In the genomic region with DNA sequence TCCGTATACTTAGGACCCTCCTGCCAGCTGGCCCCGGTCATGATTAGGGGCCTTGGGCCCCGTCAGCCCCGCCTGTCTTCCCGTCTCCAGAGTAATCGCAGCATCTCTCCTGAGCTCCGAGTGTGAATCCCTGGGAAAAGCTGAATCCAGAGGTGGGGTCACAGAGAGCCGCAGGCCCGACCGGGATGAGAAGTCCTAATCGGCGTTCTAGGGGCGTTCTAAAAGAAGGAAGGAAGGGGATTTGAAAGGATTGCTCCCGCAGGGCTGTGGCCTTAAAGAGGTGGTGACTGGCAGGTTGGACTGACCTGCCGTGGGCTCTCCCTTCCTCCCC, we compare ENCODE assay signal across 9 cellular contexts. TPM values are rescaled to one million over a fixed set of nuclear protein-coding genes. Genes with fewer than 3 reads are reported as not detected.
DNase-seq lines count a peak whose midpoint lies in the region; TF ChIP-seq lines count a peak whose summit lies in the region.
"Had no signal": no experiment of that assay in that cellular context is flagged by ENCODE, and none has a peak within 500 bp of the region (broad histone marks: within the 10 kb centered on the region; RNA-seq: fewer than 3 reads in every experiment).

No MANE protein-coding gene starts in this region.

- H3K27ac Mint-ChIP-seq in activated CD4-positive, alpha-beta memory T cell treated with anti-CD3 and anti-CD28 coated beads for 36 hours = peak overlapping the region; percentile 97

- H3K4me3 ChIP-seq in ACC112 (ENCODE audit: low read depth, low read length) (peak overlapping the region; percentile 89), HEK293 (ENCODE audit: low read depth, low read length) (peak overlapping the region; percentile 76), hepatocyte (peak overlapping the region; percentile 43), skin epidermis (peak overlapping the region; percentile 67 to 91 (median 77))

- peak overlapping the region; percentile 33 for H2AFZ ChIP-seq in ACC112 (ENCODE audit: low read length, unreplicated experiment)
- H2AFZ ChIP-seq in hepatocyte = peak overlapping the region; percentile 63

- H3K36me3 ChIP-seq in ACC112 (ENCODE audit: insufficient read depth, low read length) = peaks cover 6% of the 10 kb centered on the region
- peaks cover 3 to 11% of the 10 kb centered on the region in 2 experiments; a peak in 2 of 3 replicates for H3K36me3 ChIP-seq in HEK293 (ENCODE audit: control insufficient read depth in 2 of 2, insufficient read depth in 1 of 2, low read length in 2 of 2)
- H3K36me3 ChIP-seq in hepatocyte (replicated peaks; ENCODE audit: insufficient read depth, low read depth) = no peaks in the 10 kb centered on the region

- H3K36me3 Mint-ChIP-seq in activated CD4-positive, alpha-beta memory T cell treated with anti-CD3 and anti-CD28 coated beads for 36 hours = peaks cover 26% of the 10 kb centered on the region

- no peak for DNase-seq in activated CD4-positive, alpha-beta memory T cell treated with anti-CD3 and anti-CD28 coated beads for 36 hours
- DNase-seq in hepatocyte (ENCODE audit: low spot score) = no peak
- no peak for DNase-seq in erythroblast (lab: John Stamatoyannopoulos, UW)
- DNase-seq in mucosa of gallbladder (ENCODE audit: low spot score) = no peak
- no peak for DNase-seq in NOMO-1 treated with DMSO at 0.1 percent for 48 hours (lab: John Stamatoyannopoulos, UW; ENCODE audit: unreplicated experiment)

- H3K27me3 Mint-ChIP-seq in activated CD4-positive, alpha-beta memory T cell treated with anti-CD3 and anti-CD28 coated beads for 36 hours = peaks cover 2% of the 10 kb centered on the region

- POLR2A ChIA-PET in HEK293 (lab: Yijun Ruan, JAX) = interaction anchor here (0.6 to 2.6 kb wide), 18 partner anchors 11 to 322 kb away, joined by 3 to 29 read pairs (median 8); a partner anchor contains a TSS
- POLR2A ChIA-PET in activated CD4-positive, alpha-beta memory T cell treated with anti-CD3 and anti-CD28 coated beads for 36 hours (lab: Charles Lee) = interaction anchor here (1.3 to 1.9 kb wide), 5 partner anchors 12 to 1327 kb away, joined by 4 to 9 read pairs (median 7); a partner anchor contains a TSS

- TF ChIP-seq CTCF in HEK293 (tag by site-specific recombination; IDR thresholded peaks at IDR 0.05) (no peak), hepatocyte (IDR thresholded peaks at IDR 0.05; ENCODE audit: poor library complexity) (no peak)

- H3K9me2 ChIP-seq in hepatocyte (replicated peaks; ENCODE audit: insufficient read depth) = no peaks in the 10 kb centered on the region

- H3K79me2 ChIP-seq in ACC112 (ENCODE audit: control insufficient read depth, insufficient read depth, low read length, unreplicated experiment) (peaks cover 46% of the 10 kb centered on the region), hepatocyte (peaks cover 40% of the 10 kb centered on the region)

- intact Hi-C loops in activated CD4-positive, alpha-beta memory T cell treated with anti-CD3 and anti-CD28 coated beads for 36 hours (cut with micrococcal nuclease) = loop anchor here (5.0 to 10.0 kb wide), 4 partner anchors 59 to 966 kb away; a partner anchor contains a TSS

- H3K4me3 Mint-ChIP-seq in activated CD4-positive, alpha-beta memory T cell treated with anti-CD3 and anti-CD28 coated beads for 36 hours = peak overlapping the region; percentile 84

- TF ChIP-seq POLR2A in erythroblast (IDR thresholded peaks at IDR 0.05; ENCODE audit: low read length) = no peak

- under 1% methylated on average over 15 of the region's 15 CpGs for WGBS in hepatocyte (ENCODE audit: low lambda C conversion rate, missing lambda C conversion rate)

- H3K9me3 ChIP-seq in HEK293 (ENCODE audit: control insufficient read depth, insufficient read depth, low read depth, low read length) = no peaks in the 10 kb centered on the region
- no peaks in the 10 kb centered on the region for H3K9me3 ChIP-seq in hepatocyte (ENCODE audit: low read depth)

- H3K4me1 Mint-ChIP-seq in activated CD4-positive, alpha-beta memory T cell treated with anti-CD3 and anti-CD28 coated beads for 36 hours (ENCODE audit: low read depth) = peaks cover 64% of the 10 kb centered on the region

- H3K27ac ChIP-seq in ACC112 (ENCODE audit: low read depth, low read length) (peak overlapping the region; percentile 95), HEK293 (ENCODE audit: extremely low read depth, low read depth, low read length) (peak overlapping the region; percentile 79), hepatocyte (peak overlapping the region; percentile 97), skin epidermis (peak overlapping the region; percentile 65 to 97 (median 91))

- H3K4me2 ChIP-seq in hepatocyte = peak overlapping the region; percentile 75

- CTCF ChIA-PET in HEK293 (lab: Yijun Ruan, JAX) = interaction anchor here (0.6 to 2.7 kb wide), 3 partner anchors 14 to 31 kb away, joined by 3 to 9 read pairs (median 5); no protein-coding TSS in a partner anchor
- CTCF ChIA-PET in activated CD4-positive, alpha-beta memory T cell treated with anti-CD3 and anti-CD28 coated beads for 36 hours (lab: Charles Lee) = interaction anchor here (0.9 to 3.0 kb wide), 3 partner anchors 15 to 57 kb away, joined by 3 to 16 read pairs (median 12); no protein-coding TSS in a partner anchor

- no peaks in the 10 kb centered on the region for H3K9me3 Mint-ChIP-seq in activated CD4-positive, alpha-beta memory T cell treated with anti-CD3 and anti-CD28 coated beads for 36 hours

- H3K27me3 ChIP-seq in ACC112 (ENCODE audit: insufficient read depth, low read length) (no peaks in the 10 kb centered on the region), hepatocyte (no peaks in the 10 kb centered on the region)

- peaks cover 16% of the 10 kb centered on the region for H3K4me1 ChIP-seq in ACC112 (ENCODE audit: control insufficient read depth, insufficient read depth, low read length, unreplicated experiment)
- peaks cover 5% of the 10 kb centered on the region; the same call in 1 of the 2 replicates for H3K4me1 ChIP-seq in HEK293 (ENCODE audit: control insufficient read depth, insufficient read depth, low read length)
- H3K4me1 ChIP-seq in hepatocyte (ENCODE audit: insufficient read depth) = peaks cover 12% of the 10 kb centered on the region

- H4K20me1 ChIP-seq in hepatocyte (ENCODE audit: insufficient read depth, poor library complexity, severe bottlenecking) = no peaks in the 10 kb centered on the region

TF ChIP-seq in HEK293, 187 proteins besides CTCF, POLR2A, EP300 and RAD21:
- TF ChIP-seq, protein P1, sequence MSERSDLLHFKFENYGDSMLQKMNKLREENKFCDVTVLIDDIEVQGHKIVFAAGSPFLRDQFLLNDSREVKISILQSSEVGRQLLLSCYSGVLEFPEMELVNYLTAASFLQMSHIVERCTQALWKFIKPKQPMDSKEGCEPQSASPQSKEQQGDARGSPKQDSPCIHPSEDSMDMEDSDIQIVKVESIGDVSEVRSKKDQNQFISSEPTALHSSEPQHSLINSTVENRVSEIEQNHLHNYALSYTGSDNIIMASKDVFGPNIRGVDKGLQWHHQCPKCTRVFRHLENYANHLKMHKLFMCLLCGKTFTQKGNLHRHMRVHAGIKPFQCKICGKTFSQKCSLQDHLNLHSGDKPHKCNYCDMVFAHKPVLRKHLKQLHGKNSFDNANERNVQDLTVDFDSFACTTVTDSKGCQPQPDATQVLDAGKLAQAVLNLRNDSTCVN (tag by site-specific recombination; optimal IDR thresholded peaks at IDR 0.05) = peak; percentile 1
- TF ChIP-seq ZNF664 (tag by site-specific recombination; IDR thresholded peaks at IDR 0.05) (no peak), ZNF549 (tag by site-specific recombination; IDR thresholded peaks at IDR 0.05) (no peak), SP3 (tag by site-specific recombination; IDR thresholded peaks at IDR 0.05) (peak; percentile 2; the same call in 1 of the 2 replicates), HOXC10 (CRISPR knock-in tag; IDR thresholded peaks at IDR 0.05) (0 out of 2 replicates have a peak, but pooled peaks have one; percentile 8), ZBTB17 (tag by site-specific recombination; IDR thresholded peaks at IDR 0.05) (peak; percentile 3; the same call in 1 of the 2 replicates), ZBTB20 (tag by site-specific recombination; IDR thresholded peaks at IDR 0.05) (peak; percentile 71), ZNF335 (tag by site-specific recombination; conservative IDR thresholded peaks at IDR 0.05) (peak; percentile 47), ZNF791 (tag by site-specific recombination; IDR thresholded peaks at IDR 0.05) (no peak), ZNF658 (tag by site-specific recombination; IDR thresholded peaks at IDR 0.05) (no peak)

RNA-seq across cellular contexts. Expression of a gene that starts 0.4 kb away (rescaled TPM):
- 10 to 100 TPM; 93.2 to 96.0 TPM for total RNA-seq in activated CD4-positive, alpha-beta memory T cell treated with anti-CD3 and anti-CD28 coated beads for 36 hours
- total RNA-seq in hepatocyte (53.5 and 67.1 TPM in 2 replicates), mucosa of gallbladder (55.8 TPM)
- polyA plus RNA-seq in hepatocyte = 35.9 and 41.2 TPM in 2 replicates

RNA-seq across cellular contexts. Expression of a gene that starts 38.4 kb away (rescaled TPM):
- not detected for total RNA-seq in activated CD4-positive, alpha-beta memory T cell treated with anti-CD3 and anti-CD28 coated beads for 36 hours
- 0.60 and 0.84 TPM in 2 replicates for total RNA-seq in hepatocyte
- polyA plus RNA-seq in hepatocyte = 0.15 and 0.59 TPM in 2 replicates
- total RNA-seq in mucosa of gallbladder = not detected
- total RNA-seq: glomerular endothelial cell had no signal

RNA-seq across cellular contexts. Expression of a gene that starts 58.2 kb away (rescaled TPM):
- total RNA-seq in activated CD4-positive, alpha-beta memory T cell treated with anti-CD3 and anti-CD28 coated beads for 36 hours = 10 to 100 TPM; 22.6 to 22.7 TPM
- 23.3 and 23.4 TPM in 2 replicates for total RNA-seq in hepatocyte
- 30.4 and 32.1 TPM in 2 replicates for polyA plus RNA-seq in hepatocyte
- 11.6 TPM for total RNA-seq in mucosa of gallbladder
